Comparison of ENCODE assay signal across 9 cellular contexts in genomic region chr16:30738984-30739951, GRCh38. TPM values are rescaled to one million over a fixed set of nuclear protein-coding genes. Genes with fewer than 3 reads are reported as not detected.
A peak's percentile ranks its signal among the peaks of the same experiment; 100 is the strongest.
DNase-seq lines count a peak whose midpoint lies in the region; ATAC-seq, FAIRE-seq and TF ChIP-seq lines count a peak whose summit lies in the region.
"Had no signal": no experiment of that assay in that cellular context is flagged by ENCODE, and none has a peak within 500 bp of the region (broad histone marks: within the 10 kb centered on the region; RNA-seq: fewer than 3 reads in every experiment).

No MANE protein-coding gene starts in this region.

- H3K9ac ChIP-seq in HCT116 (ENCODE audit: low read length) = peak overlapping the region; percentile 73

- H2AFZ ChIP-seq in HCT116 (ENCODE audit: low read depth, low read length, poor library complexity, severe bottlenecking) (no peak overlapping the region), GM23338 (no peak overlapping the region)

- RAD21 ChIA-PET in HCT116 (lab: Charles Lee; ENCODE audit: low non-redundant PET in 1 of 2, low total read pairs in 2 of 2, uncharacterized antibody in 2 of 2, unreplicated experiment in 2 of 2) = no interaction called here

- H3K4me1 Mint-ChIP-seq in endothelial cell (ENCODE audit: unreplicated experiment) = peaks cover 15% of the 10 kb centered on the region
- peaks cover 18% of the 10 kb centered on the region for H3K4me1 Mint-ChIP-seq in GM23338

- DNase-seq in HCT116 (ENCODE audit: low read depth, low spot score) (no peak), endothelial cell (ENCODE audit: low spot score) (no peak), small intestine (no peak), GM23338 (ENCODE audit: low spot score) (no peak), NCI-H146 (lab: John Stamatoyannopoulos, UW) (no peak)
- DNase-seq: activated naive CD4-positive, alpha-beta T cell treated with anti-CD3 and anti-CD28 coated beads, Interleukin-2, amount 50 U/mL, for 16 hours; naive thymus-derived CD8-positive, alpha-beta T cell had no signal

- TF ChIP-seq RAD21 in HCT116 (IDR thresholded peaks at IDR 0.05; ENCODE audit: low read depth) = no peak

- peaks cover 34 to 49% of the 10 kb centered on the region in 2 experiments; a peak in 3 of 4 replicates for H3K36me3 ChIP-seq in HCT116 (ENCODE audit: control insufficient read depth in 1 of 2, insufficient read depth in 2 of 2, low read length in 2 of 2)
- H3K36me3 ChIP-seq in small intestine (ENCODE audit: control insufficient read depth in 2 of 2, insufficient read depth in 2 of 2, low read length in 2 of 2) = peaks cover 28 to 30% of the 10 kb centered on the region in 2 donors
- peaks cover 22% of the 10 kb centered on the region for H3K36me3 ChIP-seq in GM23338 (ENCODE audit: insufficient read depth)

- H3K9me2 ChIP-seq in HCT116 (ENCODE audit: insufficient read depth) = no peaks in the 10 kb centered on the region
- H3K9me2 ChIP-seq in GM23338 (ENCODE audit: insufficient read depth) = no peaks in the 10 kb centered on the region

- H3K27me3 Mint-ChIP-seq in endothelial cell (ENCODE audit: unreplicated experiment) (peaks cover 6% of the 10 kb centered on the region), GM23338 (ENCODE audit: insufficient read depth, low read depth, poor library complexity) (peaks cover 8% of the 10 kb centered on the region)
- H3K27me3 Mint-ChIP-seq: naive thymus-derived CD8-positive, alpha-beta T cell had no signal

- H3K4me3 Mint-ChIP-seq in endothelial cell (ENCODE audit: unreplicated experiment) (no peak overlapping the region), GM23338 (no peak overlapping the region)
- H3K4me3 Mint-ChIP-seq: naive thymus-derived CD8-positive, alpha-beta T cell had no signal

- H3F3A ChIP-seq in GM23338 (replicated peaks; ENCODE audit: low read depth) = no peaks in the 10 kb centered on the region

- POLR2A ChIA-PET in HCT116 (lab: Charles Lee) = no interaction called here

- FAIRE-seq in small intestine (lab: Jason Lieb, UNC) = no peak
- FAIRE-seq: islet of Langerhans had no signal

- H3K27me3 ChIP-seq in HCT116 (ENCODE audit: insufficient read depth, low read length) (no peaks in the 10 kb centered on the region), small intestine (ENCODE audit: control insufficient read depth in 2 of 2, insufficient read depth in 2 of 2, low read length in 2 of 2) (no peaks in the 10 kb centered on the region), GM23338 (ENCODE audit: insufficient read depth) (no peaks in the 10 kb centered on the region)

- H3K27ac ChIP-seq in HCT116 (ENCODE audit: low read depth, low read length) (peak overlapping the region; percentile 72), small intestine (ENCODE audit: low read depth in 1 of 2, low read length in 1 of 2) (peak overlapping the region; percentile 37 to 50), GM23338 (ENCODE audit: low read depth) (no peak overlapping the region)

- intact Hi-C loops in HCT116 (cut with micrococcal nuclease) = no loop called here

- TF ChIP-seq CTCF in HCT116 (IDR thresholded peaks at IDR 0.05 in 2 of 3, conservative IDR thresholded peaks at IDR 0.05 in 1 of 3; ENCODE audit: borderline replicate concordance in 1 of 3, insufficient read depth in 1 of 3, low read depth in 2 of 3, low read length in 2 of 3) = no peak
- TF ChIP-seq CTCF in endothelial cell (IDR thresholded peaks at IDR 0.05; ENCODE audit: unreplicated experiment) = no peak
- no peak for TF ChIP-seq CTCF in GM23338 (conservative IDR thresholded peaks at IDR 0.05; ENCODE audit: low read depth in 2 of 2)

- WGBS in small intestine, 3 donors = 87 to 91% (median 90%) methylated on average over 35 to 37 of the region's 37 CpGs

- no peak for TF ChIP-seq POLR2A in HCT116 (IDR thresholded peaks at IDR 0.05; ENCODE audit: borderline replicate concordance, extremely low read depth, insufficient read depth, insufficient read length)

- peaks cover 51% of the 10 kb centered on the region for H3K36me3 Mint-ChIP-seq in endothelial cell (ENCODE audit: low read depth, unreplicated experiment)
- peaks cover 63% of the 10 kb centered on the region for H3K36me3 Mint-ChIP-seq in GM23338 (ENCODE audit: low read depth)

- CTCF ChIA-PET in HCT116 (lab: Charles Lee) = no interaction called here

- no TSS peak for BruUV-seq in HCT116 (replicated peaks; lab: Mats Ljungman, UMichigan)

- H3K79me2 ChIP-seq in HCT116 (ENCODE audit: insufficient read depth, low read length) (peaks cover 30% of the 10 kb centered on the region), GM23338 (replicated peaks; ENCODE audit: insufficient read depth) (no peaks in the 10 kb centered on the region)

- no peaks in the 10 kb centered on the region for H3K9me3 Mint-ChIP-seq in endothelial cell (ENCODE audit: unreplicated experiment)
- H3K9me3 Mint-ChIP-seq in GM23338 = no peaks in the 10 kb centered on the region
- H3K9me3 Mint-ChIP-seq: naive thymus-derived CD8-positive, alpha-beta T cell had no signal

- H3K4me1 ChIP-seq in HCT116 (ENCODE audit: control insufficient read depth in 1 of 2, insufficient read depth in 2 of 2, low read length in 2 of 2) = peaks cover 29 to 36% of the 10 kb centered on the region in 2 experiments
- peaks cover 2% of the 10 kb centered on the region in 2 donors for H3K4me1 ChIP-seq in small intestine (ENCODE audit: control insufficient read depth in 2 of 2, insufficient read depth in 1 of 2, low read depth in 1 of 2, low read length in 1 of 2)
- H3K4me1 ChIP-seq in GM23338 (ENCODE audit: insufficient read depth) = peaks cover 3% of the 10 kb centered on the region

- H4K20me1 ChIP-seq in HCT116 (ENCODE audit: insufficient read depth) (no peaks in the 10 kb centered on the region), GM23338 (replicated peaks; ENCODE audit: insufficient read depth) (peaks cover 11% of the 10 kb centered on the region)

- H3K9me3 ChIP-seq in HCT116 (ENCODE audit: control insufficient read depth in 1 of 2, insufficient read depth in 1 of 2, low read depth in 1 of 2, low read length in 2 of 2) (no peaks in the 10 kb centered on the region), small intestine (ENCODE audit: control insufficient read depth, low read depth) (no peaks in the 10 kb centered on the region)

- H3K27ac Mint-ChIP-seq in endothelial cell (ENCODE audit: unreplicated experiment) (peak overlapping the region; percentile 42), GM23338 (no peak overlapping the region)

- ATAC-seq in HCT116 = no peak
- ATAC-seq in GM23338 = no peak
- ATAC-seq in GM18520 (IDR thresholded peaks at IDR 0.05; ENCODE audit: unreplicated experiment) = no peak
- ATAC-seq: naive thymus-derived CD8-positive, alpha-beta T cell had no signal

- H3K4me3 ChIP-seq in HCT116 (replicated peaks in 1 of 2; ENCODE audit: low read depth in 1 of 2, low read length in 2 of 2) (no peak overlapping the region), small intestine (ENCODE audit: low read depth in 1 of 2, low read length in 2 of 2) (no peak overlapping the region), GM23338 (no peak overlapping the region)

- H3K4me2 ChIP-seq in HCT116 (ENCODE audit: low read length) (peak overlapping the region; percentile 90), GM23338 (no peak overlapping the region)

TF ChIP-seq in HCT116, 20 proteins besides CTCF, POLR2A, EP300 and RAD21 (continues in another document):
- TF ChIP-seq TCF7L2 (IDR thresholded peaks at IDR 0.05; ENCODE audit: borderline replicate concordance, extremely low read depth, insufficient read depth, insufficient read length) = no peak
- no peak for TF ChIP-seq FOSL1 (IDR thresholded peaks at IDR 0.05; ENCODE audit: low read depth)

TF ChIP-seq in GM23338, 12 proteins besides CTCF, POLR2A, EP300 and RAD21:
- TF ChIP-seq EZH2phosphoT487 (IDR thresholded peaks at IDR 0.05; ENCODE audit: unreplicated experiment) = no peak
TF ChIP-seq in GM23338: peak in this region for 0.

RNA-seq across cellular contexts. Expression of gene PHKG2, which starts 9.0 kb away (rescaled TPM):
- total RNA-seq in HCT116 (2021; ENCODE audit: unreplicated experiment) (32.6 TPM), endothelial cell (ENCODE audit: unreplicated experiment) (27.5 TPM)
- 26.1 and 28.6 TPM in 2 replicates for polyA plus RNA-seq in HCT116 (2012)
- polyA plus RNA-seq in small intestine (10 to 100 TPM; 31.2 to 46.5 (median 35.1) TPM), GM23338 (2016; fragmentation: Nextera tagmentation; extraction: Ambion mirVana) (26.9 and 28.1 TPM in 2 replicates)
- 27.0 and 31.3 TPM in 2 replicates for total RNA-seq in GM23338 (2014; rRNA removed; shearing (Covaris generic))

RNA-seq across cellular contexts. Expression of gene CFAP119, which starts 22.6 kb away (rescaled TPM):
- 12.6 TPM for total RNA-seq in HCT116 (2021; ENCODE audit: unreplicated experiment)
- polyA plus RNA-seq in HCT116 (2012) = 8.8 and 10.3 TPM in 2 replicates
- total RNA-seq in endothelial cell (ENCODE audit: unreplicated experiment) = 5.2 TPM
- 1 to 10 TPM; 2.4 to 6.5 (median 6.5) TPM for polyA plus RNA-seq in small intestine
- 2.2 and 2.7 TPM in 2 replicates for total RNA-seq in GM23338 (2014; rRNA removed; shearing (Covaris generic))
- 4.4 and 5.2 TPM in 2 replicates for polyA plus RNA-seq in GM23338 (2016; fragmentation: Nextera tagmentation; extraction: Ambion mirVana)

RNA-seq across cellular contexts. Expression of gene RNF40, which starts 22.9 kb away (rescaled TPM):
- total RNA-seq in HCT116 (2021; ENCODE audit: unreplicated experiment) (90.3 TPM), endothelial cell (ENCODE audit: unreplicated experiment) (108 TPM)
- polyA plus RNA-seq in HCT116 (2012) = 58.1 and 67.6 TPM in 2 replicates
- polyA plus RNA-seq in small intestine (10 to 100 TPM; 55.9 to 59.3 (median 57.0) TPM), GM23338 (2016; fragmentation: Nextera tagmentation; extraction: Ambion mirVana) (32.6 and 36.0 TPM in 2 replicates)
- 78.5 and 80.2 TPM in 2 replicates for total RNA-seq in GM23338 (2014; rRNA removed; shearing (Covaris generic))

RNA-seq across cellular contexts. Expression of gene SRCAP, which starts 40.3 kb away (rescaled TPM):
- total RNA-seq in HCT116 (2021; ENCODE audit: unreplicated experiment) (59.6 TPM), endothelial cell (ENCODE audit: unreplicated experiment) (62.2 TPM)
- polyA plus RNA-seq in HCT116 (2012) = 21.9 and 22.7 TPM in 2 replicates
- polyA plus RNA-seq in small intestine (10 to 100 TPM in 1 of 3 donors, 1 to 10 TPM in 2; 1.6 to 23.0 (median 4.5) TPM), GM23338 (2016; fragmentation: Nextera tagmentation; extraction: Ambion mirVana) (14.1 and 15.3 TPM in 2 replicates)
- 38.4 and 44.3 TPM in 2 replicates for total RNA-seq in GM23338 (2014; rRNA removed; shearing (Covaris generic))

RNA-seq across cellular contexts. Expression of gene ZNF629, which starts 47.7 kb away (rescaled TPM):
- total RNA-seq in HCT116 (2021; ENCODE audit: unreplicated experiment) (18.4 TPM), endothelial cell (ENCODE audit: unreplicated experiment) (29.7 TPM)
- polyA plus RNA-seq in HCT116 (2012) = 7.7 and 10.2 TPM in 2 replicates
- polyA plus RNA-seq in small intestine (1 to 10 TPM; 3.4 to 8.0 (median 3.5) TPM), GM23338 (2016; fragmentation: Nextera tagmentation; extraction: Ambion mirVana) (3.9 and 4.1 TPM in 2 replicates)
- 18.5 and 20.3 TPM in 2 replicates for total RNA-seq in GM23338 (2014; rRNA removed; shearing (Covaris generic))
